Comparison of ENCODE assay signal across 8 cellular contexts in the genomic region with DNA sequence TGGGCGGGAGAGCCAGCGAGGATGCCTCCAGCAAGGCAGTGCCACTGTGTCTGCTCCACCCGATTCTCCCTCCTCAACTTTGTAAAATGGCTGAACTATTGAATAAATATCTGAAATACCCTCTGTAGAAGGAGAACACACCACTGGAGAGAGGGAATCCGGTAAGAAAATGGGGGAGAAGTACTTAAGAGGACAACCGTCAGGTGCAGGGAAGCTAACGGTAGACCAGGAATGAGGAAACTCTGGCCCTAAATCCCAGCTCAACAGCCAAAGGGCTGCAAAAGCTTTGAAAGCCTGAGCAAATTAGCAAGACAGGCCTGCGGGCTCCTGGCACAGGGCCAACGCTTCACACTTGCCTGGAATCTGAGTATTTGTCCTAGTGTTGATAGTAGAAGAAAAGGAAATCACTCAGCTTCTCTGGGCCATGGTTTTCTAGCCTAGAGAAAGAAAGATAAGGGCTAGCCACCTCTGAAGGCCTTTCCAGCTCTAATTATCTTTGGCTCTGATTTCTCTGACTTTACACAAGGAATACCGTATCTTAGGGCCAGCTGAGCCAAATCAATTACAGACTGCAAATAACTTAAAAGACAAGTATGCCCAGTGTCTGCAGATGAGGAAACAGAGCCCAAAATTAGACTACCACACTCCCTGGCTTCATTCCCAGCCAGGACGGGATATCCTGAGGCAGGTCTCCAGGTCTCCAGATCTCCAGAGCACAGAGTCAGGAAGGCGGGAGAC.
DNase-seq lines count a peak whose midpoint lies in the region; ATAC-seq lines count a peak whose summit lies in the region.

No MANE protein-coding gene starts in this region.

- H3K4me3 ChIP-seq in SK-N-MC = peak overlapping the region; percentile 65
- H3K4me3 ChIP-seq in naive thymus-derived CD4-positive, alpha-beta T cell (ENCODE audit: low read length) = no peak overlapping the region

- no peaks in the 10 kb centered on the region for H3K36me3 ChIP-seq in SK-N-MC (ENCODE audit: insufficient read depth, low read length)
- H3K36me3 ChIP-seq in naive thymus-derived CD4-positive, alpha-beta T cell (ENCODE audit: control insufficient read depth in 2 of 3, insufficient read depth in 3 of 3, low read length in 3 of 3) = peaks cover 0 to 5% (median 0%) of the 10 kb centered on the region in 3 experiments

- H3K4me1 ChIP-seq in naive thymus-derived CD4-positive, alpha-beta T cell (ENCODE audit: control insufficient read depth in 2 of 2, insufficient read depth in 2 of 2, low read length in 2 of 2) = peaks cover 39 to 41% of the 10 kb centered on the region in 2 donors

- peaks cover 67 to 99% (median 97%) of the 10 kb centered on the region in 7 donors for H3K4me1 Mint-ChIP-seq in naive thymus-derived CD4-positive, alpha-beta T cell

- POLR2A ChIA-PET in naive thymus-derived CD4-positive, alpha-beta T cell (lab: Charles Lee) = no interaction called here

- no peaks in the 10 kb centered on the region for H3K27me3 ChIP-seq in naive thymus-derived CD4-positive, alpha-beta T cell (ENCODE audit: control insufficient read depth in 2 of 2, insufficient read depth in 2 of 2, low read length in 2 of 2)

- DNase-seq in NCI-H1694 treated with DMSO at 0.1 percent for 48 hours (lab: John Stamatoyannopoulos, UW) = peak; percentile 9
- no peak for DNase-seq in NCI-H1694 (lab: John Stamatoyannopoulos, UW)
- peak; percentile 63 for DNase-seq in SK-N-MC (ENCODE audit: low read depth, low spot score)
- DNase-seq in glomerular visceral epithelial cell (ENCODE audit: extremely low spot score) = peak; percentile 84
- peak; percentile 68 for DNase-seq in retina
- no peak for DNase-seq in RKO (ENCODE audit: low spot score)
- DNase-seq in naive thymus-derived CD4-positive, alpha-beta T cell = no peak

- intact Hi-C loops in naive thymus-derived CD4-positive, alpha-beta T cell (cut with micrococcal nuclease) = no loop called here

- CTCF ChIA-PET in naive thymus-derived CD4-positive, alpha-beta T cell (lab: Charles Lee) = interaction anchor here (0.9 to 2.0 kb wide), 3 partner anchors 31 to 146 kb away, joined by 3 to 7 read pairs (median 6); no protein-coding TSS in a partner anchor

- no peak for ATAC-seq in GM21737 (IDR thresholded peaks at IDR 0.05; ENCODE audit: unreplicated experiment)
- no peak for ATAC-seq in naive thymus-derived CD4-positive, alpha-beta T cell

- peak overlapping the region in 3 of 9 donors; percentile 14 to 79 (median 33) for H3K27ac Mint-ChIP-seq in naive thymus-derived CD4-positive, alpha-beta T cell

- peaks cover 3 to 26% (median 7%) of the 10 kb centered on the region in 5 donors for H3K36me3 Mint-ChIP-seq in naive thymus-derived CD4-positive, alpha-beta T cell

- no peaks in the 10 kb centered on the region for H3K27me3 Mint-ChIP-seq in naive thymus-derived CD4-positive, alpha-beta T cell

- no peaks in the 10 kb centered on the region for H3K9me3 ChIP-seq in SK-N-MC (ENCODE audit: low read depth, low read length)
- H3K9me3 ChIP-seq in naive thymus-derived CD4-positive, alpha-beta T cell (ENCODE audit: control insufficient read depth in 2 of 3, low read length in 3 of 3) = no peaks in the 10 kb centered on the region

- H3K9me3 Mint-ChIP-seq in naive thymus-derived CD4-positive, alpha-beta T cell = no peaks in the 10 kb centered on the region

- peak overlapping the region; percentile 81 for H3K27ac ChIP-seq in SK-N-MC
- H3K27ac ChIP-seq in naive thymus-derived CD4-positive, alpha-beta T cell (ENCODE audit: low read depth, low read length) = no peak overlapping the region

- H3K9ac ChIP-seq in SK-N-MC (ENCODE audit: insufficient read length) = no peak overlapping the region

- peak overlapping the region in 1 of 10 donors; percentile 25 for H3K4me3 Mint-ChIP-seq in naive thymus-derived CD4-positive, alpha-beta T cell

Comparison
In these comparisons a context has a peak if more than half of its experiments do, and no peak if none do; other contexts are left out.
1. DNase-seq: peak in NCI-H1694 treated with DMSO at 0.1 percent for 48 hours (single experiment), SK-N-MC (single experiment), glomerular visceral epithelial cell (single experiment) and retina (single experiment); none in NCI-H1694 (single experiment), RKO (single experiment) and naive thymus-derived CD4-positive, alpha-beta T cell (0 of 9).